Comparison of ENCODE assay signal across 1 cellular context in genomic region chr19:2086695-2087620, GRCh38.
TF ChIP-seq lines count a peak whose summit lies in the region.

No MANE protein-coding gene starts in this region.

TF ChIP-seq in K562, 482 proteins besides CTCF, POLR2A, EP300 and RAD21 (continued from another document):
- 0 out of 2 replicates have a peak, but pooled peaks have one; percentile 8 for TF ChIP-seq ETV5 (CRISPR knock-in tag; IDR thresholded peaks at IDR 0.05; ENCODE audit: low read depth)
- TF ChIP-seq CBFA2T3 (IDR thresholded peaks at IDR 0.05) = peak; percentile 81
